Comparison of ENCODE assay signal across 17 cellular contexts in genomic region chr1:38611661-38612211, GRCh38.
DNase-seq lines count a peak whose midpoint lies in the region; ATAC-seq and TF ChIP-seq lines count a peak whose summit lies in the region.
"Had no signal": no experiment of that assay in that cellular context is flagged by ENCODE, and none has a peak within 500 bp of the region (broad histone marks: within the 10 kb centered on the region; RNA-seq: fewer than 3 reads in every experiment).

No MANE protein-coding gene starts in this region.

- TF ChIP-seq EP300 in SK-N-SH (IDR thresholded peaks at IDR 0.05; ENCODE audit: borderline replicate concordance in 1 of 2, low read depth in 1 of 2, low read length in 1 of 2), result no peak

- H3K4me2 ChIP-seq in SK-N-SH (no peak overlapping the region), MM.1S (ENCODE audit: low read depth, low read length) (no peak overlapping the region)
- H3K4me2 ChIP-seq: PC-9 had no signal

- H3K9me3 Mint-ChIP-seq in glutamatergic neuron (ENCODE audit: unreplicated experiment), result peaks cover 11% of the 10 kb centered on the region

- TF ChIP-seq CTCF in SK-N-SH (IDR thresholded peaks at IDR 0.05) (no peak), glutamatergic neuron (IDR thresholded peaks at IDR 0.05; ENCODE audit: partially characterized antibody, unreplicated experiment) (no peak), MM.1S (IDR thresholded peaks at IDR 0.05; ENCODE audit: low read length) (no peak)

- H4K20me1 ChIP-seq in SK-N-SH (ENCODE audit: insufficient read depth) (no peaks in the 10 kb centered on the region), MM.1S (ENCODE audit: insufficient read depth, low read length) (no peaks in the 10 kb centered on the region)

- no peaks in the 10 kb centered on the region for H3K9me2 ChIP-seq in SK-N-SH
- no peaks in the 10 kb centered on the region for H3K9me2 ChIP-seq in MM.1S (replicated peaks; ENCODE audit: insufficient read depth, low read length)

- H3K27ac ChIP-seq in SK-N-SH (ENCODE audit: low read depth in 2 of 2, low read length in 1 of 2) (no peak overlapping the region), MM.1S (ENCODE audit: low read length) (no peak overlapping the region)
- H3K27ac ChIP-seq: C4-2B, PC-9 had no signal

- H3K4me3 ChIP-seq in SK-N-SH (ENCODE audit: low read depth in 2 of 2, low read length in 1 of 2), result no peak overlapping the region
- no peak overlapping the region for H3K4me3 ChIP-seq in MM.1S (ENCODE audit: low read length)
- H3K4me3 ChIP-seq: PC-9 had no signal

- no peak overlapping the region for H3K9ac ChIP-seq in SK-N-SH
- no peak overlapping the region for H3K9ac ChIP-seq in MM.1S (ENCODE audit: low read length)

- ATAC-seq in SK-N-SH treated with all-trans-retinoic acid at 6 μM for 48 hours (no peak), GM21360 (IDR thresholded peaks at IDR 0.05; ENCODE audit: unreplicated experiment) (no peak)
- ATAC-seq: HepG2 had no signal

- peak overlapping the region; percentile 42 for H3K4me3 Mint-ChIP-seq in glutamatergic neuron (ENCODE audit: unreplicated experiment)

- CTCF ChIA-PET in SK-N-SH (lab: Yijun Ruan, JAX), result no interaction called here

- no peaks in the 10 kb centered on the region for H3K36me3 Mint-ChIP-seq in glutamatergic neuron (ENCODE audit: unreplicated experiment)

- DNase-seq in SK-N-SH (peak; percentile 25), NCI-H2227 treated with DMSO at 0.1 percent for 48 hours (lab: John Stamatoyannopoulos, UW) (peak; percentile 20), glutamatergic neuron (peak; percentile 61), MM.1S (no peak), mucosa of gallbladder (ENCODE audit: low spot score) (no peak), NCI-H1436 treated with DMSO at 0.1 percent for 48 hours (lab: John Stamatoyannopoulos, UW) (no peak)
- DNase-seq: DMS53, H7, KG1, NCI-H1436, NCI-H446, NCI-H69, PC-9 had no signal

- H3K4me1 Mint-ChIP-seq in glutamatergic neuron (ENCODE audit: low read depth, unreplicated experiment), result peaks cover 62% of the 10 kb centered on the region

- H3K27me3 ChIP-seq in SK-N-SH (ENCODE audit: insufficient read depth), result no peaks in the 10 kb centered on the region
- no peaks in the 10 kb centered on the region for H3K27me3 ChIP-seq in MM.1S (replicated peaks; ENCODE audit: insufficient read depth, low read length)

- H2AFZ ChIP-seq in SK-N-SH (ENCODE audit: low read depth), result no peak overlapping the region
- no peak overlapping the region for H2AFZ ChIP-seq in MM.1S (ENCODE audit: low read length)
- H2AFZ ChIP-seq: PC-9 had no signal

- H3K4me1 ChIP-seq in SK-N-SH (ENCODE audit: control insufficient read depth in 1 of 2, insufficient read depth in 2 of 2, low read depth in 1 of 2, low read length in 1 of 2) (no peaks in the 10 kb centered on the region; a peak in 1 of 4 replicates), MM.1S (ENCODE audit: low read length) (no peaks in the 10 kb centered on the region)

- no peaks in the 10 kb centered on the region for H3F3A ChIP-seq in SK-N-SH (replicated peaks; ENCODE audit: insufficient read depth)
- no peaks in the 10 kb centered on the region for H3F3A ChIP-seq in MM.1S (ENCODE audit: insufficient read depth, low read length)

- H3K36me3 ChIP-seq in SK-N-SH (replicated peaks in 1 of 2; ENCODE audit: control insufficient read depth in 1 of 2, insufficient read depth in 2 of 2, low read length in 1 of 2) (no peaks in the 10 kb centered on the region), MM.1S (replicated peaks; ENCODE audit: insufficient read depth, low read length) (no peaks in the 10 kb centered on the region)

- POLR2A ChIA-PET in SK-N-SH (lab: Yijun Ruan, JAX), result no interaction called here

- H3K27me3 Mint-ChIP-seq in glutamatergic neuron (ENCODE audit: unreplicated experiment), result peaks cover 16% of the 10 kb centered on the region

- H3K27ac Mint-ChIP-seq in glutamatergic neuron (ENCODE audit: unreplicated experiment), result peak overlapping the region; percentile 75

- H3K79me2 ChIP-seq in SK-N-SH (ENCODE audit: insufficient read depth) (no peaks in the 10 kb centered on the region), MM.1S (ENCODE audit: low read length) (no peaks in the 10 kb centered on the region)

- H3K9me3 ChIP-seq in SK-N-SH, result no peaks in the 10 kb centered on the region
- H3K9me3 ChIP-seq in MM.1S (replicated peaks; ENCODE audit: insufficient read depth, low read length), result no peaks in the 10 kb centered on the region

- WGBS in SK-N-SH (ENCODE audit: low lambda C conversion rate), result 20% methylated on average over 3 of the region's 7 CpGs

- TF ChIP-seq RAD21 in SK-N-SH (IDR thresholded peaks at IDR 0.05; ENCODE audit: low read length), result no peak

TF ChIP-seq in SK-N-SH, 30 proteins besides CTCF, POLR2A, EP300 and RAD21 (continues in another document):
- TF ChIP-seq RCOR1 (IDR thresholded peaks at IDR 0.05; ENCODE audit: low read length) (no peak), GATA2 (CRISPR knock-in tag; IDR thresholded peaks at IDR 0.05) (no peak), TAF1 (IDR thresholded peaks at IDR 0.05; ENCODE audit: borderline replicate concordance, low read depth, low read length) (no peak), IRF3 (IDR thresholded peaks at IDR 0.05; ENCODE audit: low read depth, low read length) (no peak), ELF1 (IDR thresholded peaks at IDR 0.05) (no peak)
- TF ChIP-seq, protein P1, sequence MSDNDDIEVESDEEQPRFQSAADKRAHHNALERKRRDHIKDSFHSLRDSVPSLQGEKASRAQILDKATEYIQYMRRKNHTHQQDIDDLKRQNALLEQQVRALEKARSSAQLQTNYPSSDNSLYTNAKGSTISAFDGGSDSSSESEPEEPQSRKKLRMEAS (IDR thresholded peaks at IDR 0.05; ENCODE audit: low read depth), result no peak

TF ChIP-seq in SK-N-SH treated with all-trans-retinoic acid at 6 μM for 48 hours, 23 proteins besides CTCF, POLR2A, EP300 and RAD21:
- TF ChIP-seq ZFP30 (CRISPR knock-in tag; IDR thresholded peaks at IDR 0.05), result no peak
- TF ChIP-seq ZNF8 (CRISPR knock-in tag; IDR thresholded peaks at IDR 0.05), result no peak
- no peak for TF ChIP-seq OSR1 (CRISPR knock-in tag; IDR thresholded peaks at IDR 0.05)
- no peak for TF ChIP-seq ZNF70 (CRISPR knock-in tag; IDR thresholded peaks at IDR 0.05)
- TF ChIP-seq ISL1 (CRISPR knock-in tag; IDR thresholded peaks at IDR 0.05), result no peak
- no peak for TF ChIP-seq BACH2 (CRISPR knock-in tag; IDR thresholded peaks at IDR 0.05; ENCODE audit: borderline replicate concordance)
- no peak for TF ChIP-seq PPARA (CRISPR knock-in tag; IDR thresholded peaks at IDR 0.05; ENCODE audit: borderline replicate concordance)
- TF ChIP-seq GLIS3 (CRISPR knock-in tag; IDR thresholded peaks at IDR 0.05), result no peak
- TF ChIP-seq, protein P2, sequence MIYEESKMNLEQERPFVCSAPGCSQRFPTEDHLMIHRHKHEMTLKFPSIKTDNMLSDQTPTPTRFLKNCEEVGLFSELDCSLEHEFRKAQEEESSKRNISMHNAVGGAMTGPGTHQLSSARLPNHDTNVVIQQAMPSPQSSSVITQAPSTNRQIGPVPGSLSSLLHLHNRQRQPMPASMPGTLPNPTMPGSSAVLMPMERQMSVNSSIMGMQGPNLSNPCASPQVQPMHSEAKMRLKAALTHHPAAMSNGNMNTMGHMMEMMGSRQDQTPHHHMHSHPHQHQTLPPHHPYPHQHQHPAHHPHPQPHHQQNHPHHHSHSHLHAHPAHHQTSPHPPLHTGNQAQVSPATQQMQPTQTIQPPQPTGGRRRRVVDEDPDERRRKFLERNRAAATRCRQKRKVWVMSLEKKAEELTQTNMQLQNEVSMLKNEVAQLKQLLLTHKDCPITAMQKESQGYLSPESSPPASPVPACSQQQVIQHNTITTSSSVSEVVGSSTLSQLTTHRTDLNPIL (CRISPR knock-in tag; IDR thresholded peaks at IDR 0.05; ENCODE audit: low read depth), result no peak
- no peak for TF ChIP-seq RARB (CRISPR knock-in tag; IDR thresholded peaks at IDR 0.05)
- TF ChIP-seq ESRRG (CRISPR knock-in tag; IDR thresholded peaks at IDR 0.05), result no peak
- no peak for TF ChIP-seq TCF4 (CRISPR knock-in tag; IDR thresholded peaks at IDR 0.05; ENCODE audit: borderline replicate concordance)
- TF ChIP-seq ZC3H10 (CRISPR knock-in tag; IDR thresholded peaks at IDR 0.05), result no peak
- TF ChIP-seq, protein P3, sequence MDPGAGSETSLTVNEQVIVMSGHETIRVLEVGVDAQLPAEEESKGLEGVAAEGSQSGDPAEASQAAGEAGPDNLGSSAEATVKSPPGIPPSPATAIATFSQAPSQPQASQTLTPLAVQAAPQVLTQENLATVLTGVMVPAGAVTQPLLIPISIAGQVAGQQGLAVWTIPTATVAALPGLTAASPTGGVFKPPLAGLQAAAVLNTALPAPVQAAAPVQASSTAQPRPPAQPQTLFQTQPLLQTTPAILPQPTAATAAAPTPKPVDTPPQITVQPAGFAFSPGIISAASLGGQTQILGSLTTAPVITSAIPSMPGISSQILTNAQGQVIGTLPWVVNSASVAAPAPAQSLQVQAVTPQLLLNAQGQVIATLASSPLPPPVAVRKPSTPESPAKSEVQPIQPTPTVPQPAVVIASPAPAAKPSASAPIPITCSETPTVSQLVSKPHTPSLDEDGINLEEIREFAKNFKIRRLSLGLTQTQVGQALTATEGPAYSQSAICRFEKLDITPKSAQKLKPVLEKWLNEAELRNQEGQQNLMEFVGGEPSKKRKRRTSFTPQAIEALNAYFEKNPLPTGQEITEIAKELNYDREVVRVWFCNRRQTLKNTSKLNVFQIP (CRISPR knock-in tag; IDR thresholded peaks at IDR 0.05; ENCODE audit: borderline replicate concordance, low read depth), result no peak
- no peak for TF ChIP-seq ZNF565 (CRISPR knock-in tag; conservative IDR thresholded peaks at IDR 0.05; ENCODE audit: low read depth)
- no peak for TF ChIP-seq SNAI2 (CRISPR knock-in tag; IDR thresholded peaks at IDR 0.05)
- TF ChIP-seq PATZ1 (CRISPR knock-in tag; IDR thresholded peaks at IDR 0.05; ENCODE audit: borderline replicate concordance), result no peak
- TF ChIP-seq ARNTL (CRISPR knock-in tag; IDR thresholded peaks at IDR 0.05; ENCODE audit: borderline replicate concordance, low read depth), result no peak
- TF ChIP-seq CSDC2 (CRISPR knock-in tag; IDR thresholded peaks at IDR 0.05), result no peak

Comparison
In these comparisons a context has a peak if more than half of its experiments do, and no peak if none do; other contexts are left out.
1. DNase-seq: peak in SK-N-SH (single experiment), NCI-H2227 treated with DMSO at 0.1 percent for 48 hours (single experiment) and glutamatergic neuron (single experiment); none in MM.1S (single experiment), mucosa of gallbladder (single experiment) and NCI-H1436 treated with DMSO at 0.1 percent for 48 hours (single experiment).